Comparison of ENCODE assay signal across 22 cellular contexts in the genomic region with DNA sequence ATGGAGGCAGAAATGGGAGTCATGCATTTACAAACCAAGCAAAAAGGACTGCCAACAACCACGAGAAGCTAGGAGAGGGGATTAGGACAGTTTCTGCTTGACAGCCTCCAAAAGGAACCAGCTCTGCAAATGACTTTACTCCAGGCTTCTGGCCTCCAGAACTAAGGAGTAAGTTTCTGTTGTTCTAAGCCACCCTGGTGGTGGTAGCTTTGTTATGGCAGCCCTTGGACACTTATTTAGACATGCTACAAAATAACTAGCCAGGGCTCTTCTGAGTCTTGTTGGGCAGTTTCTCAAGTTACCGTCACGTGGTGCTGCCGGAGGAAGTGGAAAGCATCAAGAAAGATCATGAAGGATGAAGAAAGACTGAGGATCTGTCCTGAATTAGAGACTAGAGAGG.
"Had no signal": no experiment of that assay in that cellular context is flagged by ENCODE, and none has a peak within 500 bp of the region (broad histone marks: within the 10 kb centered on the region; RNA-seq: fewer than 3 reads in every experiment).

No MANE protein-coding gene starts in this region.

- ATAC-seq: HepG2 had no signal

- H3K27ac ChIP-seq: RWPE1 had no signal

- DNase-seq: IMR-90, Karpas-422, KG1, MM.1S, NCI-H1092, NCI-H1105 treated with DMSO at 0.1 percent for 48 hours, NCI-H1417 treated with DMSO at 0.1 percent for 48 hours, NCI-H146, NCI-H187, NCI-H2029, NCI-H2081 treated with DMSO at 0.1 percent for 48 hours, NCI-H2171, NCI-H226, NCI-H446, NCI-H510A, NCI-H524 treated with DMSO at 0.1 percent for 48 hours, NCI-H69, NCI-H774, SHP77, SK-N-SH had no signal
